2 cellular contexts compared by ENCODE assay signal in the genomic region with DNA sequence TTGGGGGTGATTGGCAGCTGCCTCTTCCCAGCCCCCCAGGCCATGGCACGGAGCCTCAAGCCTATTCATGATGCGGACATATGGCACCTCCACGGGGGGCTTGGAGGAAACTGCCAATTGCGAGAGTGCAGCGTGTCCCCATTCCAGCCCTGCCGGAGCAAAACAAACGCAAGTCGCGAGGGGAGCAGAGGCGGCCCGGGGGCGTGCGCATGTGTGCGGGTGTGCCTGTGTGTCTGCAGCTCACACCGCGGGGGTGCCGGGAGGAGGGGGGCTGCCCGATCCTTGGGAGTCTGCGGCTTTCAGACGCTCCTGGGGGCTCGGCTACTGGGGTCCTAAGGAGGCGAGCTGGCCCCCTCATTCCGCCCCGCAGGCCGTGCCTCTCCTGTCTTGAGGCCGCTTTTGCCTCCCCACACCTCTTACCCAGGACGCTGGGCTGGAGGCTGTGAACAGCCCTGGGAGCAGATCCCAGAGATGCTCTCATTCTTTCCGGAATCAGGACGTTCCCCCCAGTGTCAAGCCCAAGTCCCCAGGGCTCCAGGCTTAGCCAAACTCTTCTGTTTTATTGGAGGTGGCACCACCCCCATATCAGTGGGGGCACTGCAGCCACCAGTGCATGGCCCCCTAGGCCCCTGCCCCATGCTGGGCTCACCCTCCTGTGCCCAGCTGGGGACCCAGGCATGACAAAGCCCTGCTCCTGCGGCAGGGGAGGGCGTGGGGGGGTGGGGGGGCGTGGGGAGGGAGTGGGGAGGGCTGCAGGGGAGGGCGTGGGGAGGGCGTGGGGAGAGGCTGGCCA.
TF ChIP-seq lines count a peak whose summit lies in the region.

No MANE protein-coding gene starts in this region.

TF ChIP-seq in SK-N-SH, 30 proteins besides CTCF, POLR2A, EP300 and RAD21 (continued from another document):
- TF ChIP-seq, protein P1, sequence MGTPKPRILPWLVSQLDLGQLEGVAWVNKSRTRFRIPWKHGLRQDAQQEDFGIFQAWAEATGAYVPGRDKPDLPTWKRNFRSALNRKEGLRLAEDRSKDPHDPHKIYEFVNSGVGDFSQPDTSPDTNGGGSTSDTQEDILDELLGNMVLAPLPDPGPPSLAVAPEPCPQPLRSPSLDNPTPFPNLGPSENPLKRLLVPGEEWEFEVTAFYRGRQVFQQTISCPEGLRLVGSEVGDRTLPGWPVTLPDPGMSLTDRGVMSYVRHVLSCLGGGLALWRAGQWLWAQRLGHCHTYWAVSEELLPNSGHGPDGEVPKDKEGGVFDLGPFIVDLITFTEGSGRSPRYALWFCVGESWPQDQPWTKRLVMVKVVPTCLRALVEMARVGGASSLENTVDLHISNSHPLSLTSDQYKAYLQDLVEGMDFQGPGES (IDR thresholded peaks at IDR 0.05; ENCODE audit: low read depth, low read length) = no peak
- no peak for TF ChIP-seq TEAD4 (IDR thresholded peaks at IDR 0.05; ENCODE audit: borderline replicate concordance, insufficient read depth)
- TF ChIP-seq, protein P2, sequence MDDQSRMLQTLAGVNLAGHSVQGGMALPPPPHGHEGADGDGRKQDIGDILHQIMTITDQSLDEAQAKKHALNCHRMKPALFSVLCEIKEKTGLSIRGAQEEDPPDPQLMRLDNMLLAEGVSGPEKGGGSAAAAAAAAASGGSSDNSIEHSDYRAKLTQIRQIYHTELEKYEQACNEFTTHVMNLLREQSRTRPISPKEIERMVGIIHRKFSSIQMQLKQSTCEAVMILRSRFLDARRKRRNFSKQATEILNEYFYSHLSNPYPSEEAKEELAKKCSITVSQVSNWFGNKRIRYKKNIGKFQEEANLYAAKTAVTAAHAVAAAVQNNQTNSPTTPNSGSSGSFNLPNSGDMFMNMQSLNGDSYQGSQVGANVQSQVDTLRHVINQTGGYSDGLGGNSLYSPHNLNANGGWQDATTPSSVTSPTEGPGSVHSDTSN (IDR thresholded peaks at IDR 0.05) = no peak
- TF ChIP-seq, protein P3, sequence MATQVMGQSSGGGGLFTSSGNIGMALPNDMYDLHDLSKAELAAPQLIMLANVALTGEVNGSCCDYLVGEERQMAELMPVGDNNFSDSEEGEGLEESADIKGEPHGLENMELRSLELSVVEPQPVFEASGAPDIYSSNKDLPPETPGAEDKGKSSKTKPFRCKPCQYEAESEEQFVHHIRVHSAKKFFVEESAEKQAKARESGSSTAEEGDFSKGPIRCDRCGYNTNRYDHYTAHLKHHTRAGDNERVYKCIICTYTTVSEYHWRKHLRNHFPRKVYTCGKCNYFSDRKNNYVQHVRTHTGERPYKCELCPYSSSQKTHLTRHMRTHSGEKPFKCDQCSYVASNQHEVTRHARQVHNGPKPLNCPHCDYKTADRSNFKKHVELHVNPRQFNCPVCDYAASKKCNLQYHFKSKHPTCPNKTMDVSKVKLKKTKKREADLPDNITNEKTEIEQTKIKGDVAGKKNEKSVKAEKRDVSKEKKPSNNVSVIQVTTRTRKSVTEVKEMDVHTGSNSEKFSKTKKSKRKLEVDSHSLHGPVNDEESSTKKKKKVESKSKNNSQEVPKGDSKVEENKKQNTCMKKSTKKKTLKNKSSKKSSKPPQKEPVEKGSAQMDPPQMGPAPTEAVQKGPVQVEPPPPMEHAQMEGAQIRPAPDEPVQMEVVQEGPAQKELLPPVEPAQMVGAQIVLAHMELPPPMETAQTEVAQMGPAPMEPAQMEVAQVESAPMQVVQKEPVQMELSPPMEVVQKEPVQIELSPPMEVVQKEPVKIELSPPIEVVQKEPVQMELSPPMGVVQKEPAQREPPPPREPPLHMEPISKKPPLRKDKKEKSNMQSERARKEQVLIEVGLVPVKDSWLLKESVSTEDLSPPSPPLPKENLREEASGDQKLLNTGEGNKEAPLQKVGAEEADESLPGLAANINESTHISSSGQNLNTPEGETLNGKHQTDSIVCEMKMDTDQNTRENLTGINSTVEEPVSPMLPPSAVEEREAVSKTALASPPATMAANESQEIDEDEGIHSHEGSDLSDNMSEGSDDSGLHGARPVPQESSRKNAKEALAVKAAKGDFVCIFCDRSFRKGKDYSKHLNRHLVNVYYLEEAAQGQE (IDR thresholded peaks at IDR 0.05; ENCODE audit: low read depth, low read length) = no peak
- TF ChIP-seq, protein P4, sequence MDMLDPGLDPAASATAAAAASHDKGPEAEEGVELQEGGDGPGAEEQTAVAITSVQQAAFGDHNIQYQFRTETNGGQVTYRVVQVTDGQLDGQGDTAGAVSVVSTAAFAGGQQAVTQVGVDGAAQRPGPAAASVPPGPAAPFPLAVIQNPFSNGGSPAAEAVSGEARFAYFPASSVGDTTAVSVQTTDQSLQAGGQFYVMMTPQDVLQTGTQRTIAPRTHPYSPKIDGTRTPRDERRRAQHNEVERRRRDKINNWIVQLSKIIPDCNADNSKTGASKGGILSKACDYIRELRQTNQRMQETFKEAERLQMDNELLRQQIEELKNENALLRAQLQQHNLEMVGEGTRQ (IDR thresholded peaks at IDR 0.05; ENCODE audit: borderline replicate concordance, low read depth, low read length) = no peak

TF ChIP-seq in SK-N-SH treated with all-trans-retinoic acid at 6 μM for 48 hours, 23 proteins besides CTCF, POLR2A, EP300 and RAD21 (continued from another document):
- TF ChIP-seq, protein P5, sequence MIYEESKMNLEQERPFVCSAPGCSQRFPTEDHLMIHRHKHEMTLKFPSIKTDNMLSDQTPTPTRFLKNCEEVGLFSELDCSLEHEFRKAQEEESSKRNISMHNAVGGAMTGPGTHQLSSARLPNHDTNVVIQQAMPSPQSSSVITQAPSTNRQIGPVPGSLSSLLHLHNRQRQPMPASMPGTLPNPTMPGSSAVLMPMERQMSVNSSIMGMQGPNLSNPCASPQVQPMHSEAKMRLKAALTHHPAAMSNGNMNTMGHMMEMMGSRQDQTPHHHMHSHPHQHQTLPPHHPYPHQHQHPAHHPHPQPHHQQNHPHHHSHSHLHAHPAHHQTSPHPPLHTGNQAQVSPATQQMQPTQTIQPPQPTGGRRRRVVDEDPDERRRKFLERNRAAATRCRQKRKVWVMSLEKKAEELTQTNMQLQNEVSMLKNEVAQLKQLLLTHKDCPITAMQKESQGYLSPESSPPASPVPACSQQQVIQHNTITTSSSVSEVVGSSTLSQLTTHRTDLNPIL (CRISPR knock-in tag; IDR thresholded peaks at IDR 0.05; ENCODE audit: low read depth) = no peak
- TF ChIP-seq TCF4 (CRISPR knock-in tag; IDR thresholded peaks at IDR 0.05; ENCODE audit: borderline replicate concordance) (no peak), SNAI2 (CRISPR knock-in tag; IDR thresholded peaks at IDR 0.05) (no peak)
